Comparison of ENCODE assay signal across 8 cellular contexts in genomic region chr3:193788189-193788946, GRCh38.
A peak's percentile ranks its signal among the peaks of the same experiment; 100 is the strongest.
DNase-seq lines count a peak whose midpoint lies in the region; ATAC-seq, FAIRE-seq and TF ChIP-seq lines count a peak whose summit lies in the region.

No MANE protein-coding gene starts in this region.

- H4K20me1 ChIP-seq in K562 (replicated peaks; ENCODE audit: control insufficient read depth, insufficient read depth, low read length) = no peaks in the 10 kb centered on the region

- FAIRE-seq in K562 (lab: Jason Lieb, UNC) = peak; percentile 89

- H3K79me2 ChIP-seq in K562 (ENCODE audit: control insufficient read depth, insufficient read depth, low read length) = no peaks in the 10 kb centered on the region

- peak; percentile 59 for TF ChIP-seq EP300 in K562 (IDR thresholded peaks at IDR 0.05; ENCODE audit: low read length)

- H3K27me3 ChIP-seq in K562 (ENCODE audit: control insufficient read depth in 2 of 2, insufficient read depth in 2 of 2, low read length in 2 of 2) = no peaks in the 10 kb centered on the region

- no peak overlapping the region for H3K4me2 ChIP-seq in K562 (ENCODE audit: insufficient read depth, low read length)

- ATAC-seq in GM18498 (IDR thresholded peaks at IDR 0.05; ENCODE audit: unreplicated experiment) (peak; percentile 78), HG03135 (IDR thresholded peaks at IDR 0.05; ENCODE audit: unreplicated experiment) (peak; percentile 62), K562 (peak; percentile 99), GM21528 (IDR thresholded peaks at IDR 0.05; ENCODE audit: low FRiP score, unreplicated experiment) (no peak)

- no peaks in the 10 kb centered on the region for H3K9me3 ChIP-seq in K562 (replicated peaks; ENCODE audit: control insufficient read depth, insufficient read depth, low read depth, low read length)

- TF ChIP-seq RAD21 in K562 (CRISPR knock-in tag; conservative IDR thresholded peaks at IDR 0.05 in 1 of 2, IDR thresholded peaks at IDR 0.05 in 1 of 2) = peak; percentile 95 to 96

- no peaks in the 10 kb centered on the region for H3K9me1 ChIP-seq in K562 (ENCODE audit: control insufficient read depth, insufficient read depth, low read length)

- H3K9ac ChIP-seq in K562 (ENCODE audit: insufficient read depth in 1 of 2, low read depth in 2 of 2, low read length in 2 of 2) = peak overlapping the region; percentile 34 to 59; a peak in 2 of 4 replicates

- H2AFZ ChIP-seq in K562 (ENCODE audit: low read depth, low read length) = peak overlapping the region; percentile 71

- TF ChIP-seq CTCF in AG10803 (conservative IDR thresholded peaks at IDR 0.05; ENCODE audit: low read length) = peak; percentile 87
- TF ChIP-seq CTCF in K562 (IDR thresholded peaks at IDR 0.05 in 2 of 3, conservative IDR thresholded peaks at IDR 0.05 in 1 of 3; ENCODE audit: insufficient read depth in 2 of 3, low read depth in 1 of 3, low read length in 3 of 3) = peak; percentile 86 to 95 (median 93)

- no TSS peak for BruUV-seq in K562 (replicated peaks; lab: Mats Ljungman, UMichigan)

- intact Hi-C loops in K562 (cut with micrococcal nuclease) = loop anchor here (2.0 to 10.0 kb wide), 7 partner anchors 48 to 526 kb away; partner anchors contain the start of gene HES1

- H3K27ac ChIP-seq in K562 (ENCODE audit: extremely low read depth, low read depth, low read length) = no peak overlapping the region

- no peak overlapping the region for H3K4me3 ChIP-seq in AG10803 (ENCODE audit: low read length)
- no peak overlapping the region for H3K4me3 ChIP-seq in K562

- in situ Hi-C loops in K562 (cut with MboI) = loop anchor here (5.0 kb wide), 2 partner anchors 349 to 529 kb away; partner anchors contain the start of gene HES1

- H3K4me1 ChIP-seq in K562 (replicated peaks in 1 of 2; ENCODE audit: control insufficient read depth in 2 of 2, insufficient read depth in 2 of 2, low read length in 2 of 2) = peaks cover 10 to 13% of the 10 kb centered on the region in 2 experiments; a peak in 3 of 5 replicates

- no peaks in the 10 kb centered on the region for H3K36me3 ChIP-seq in K562 (ENCODE audit: control insufficient read depth, insufficient read depth, low read length)

- TF ChIP-seq POLR2A in K562 (conservative IDR thresholded peaks at IDR 0.05) = no peak

- peak; percentile 55 for DNase-seq in AG10803 (ENCODE audit: low read depth)
- DNase-seq in NCI-H69 (lab: John Stamatoyannopoulos, UW) = peak; percentile 84
- DNase-seq in K562 (ENCODE audit: extremely low read depth in 1 of 4, low spot score in 3 of 4) = peak; percentile 83 to 89 (median 85)
- peak; percentile 64 for DNase-seq in iris pigment epithelial cell (ENCODE audit: low read depth)
- DNase-seq in stimulated activated CD8-positive, alpha-beta memory T cell treated with anti-CD3 and anti-CD28 coated beads, Interleukin-4, amount 100 ng/mL, for 48 hours = peak; percentile 39

- WGBS in K562 (ENCODE audit: insufficient coverage, low coverage, missing lambda C conversion rate) = 25% methylated on average over 15 of the region's 15 CpGs

- POLR2A ChIA-PET in K562 (lab: Yijun Ruan, JAX) = interaction anchor here (0.7 to 1.2 kb wide), 5 partner anchors 28 to 351 kb away, joined by 3 to 4 read pairs (median 3); no protein-coding TSS in a partner anchor

- CTCF ChIA-PET in K562 (lab: Yijun Ruan, JAX; ENCODE audit: low intra/inter-chr PET ratio) = interaction anchor here (0.7 to 1.7 kb wide), 5 partner anchors 114 to 616 kb away, joined by 3 to 13 read pairs (median 4); partner anchors contain the start of gene HES1

TF ChIP-seq in K562, 482 proteins besides CTCF, POLR2A, EP300 and RAD21 (continues in another document):
- peak; percentile 71; the same call in 1 of the 2 replicates for TF ChIP-seq CTBP1 (IDR thresholded peaks at IDR 0.05; ENCODE audit: borderline replicate concordance)
- TF ChIP-seq SP1 (CRISPR knock-in tag; IDR thresholded peaks at IDR 0.05) = no peak
- no peak for TF ChIP-seq ZNF311 (CRISPR knock-in tag; IDR thresholded peaks at IDR 0.05)
- TF ChIP-seq ARID1B (IDR thresholded peaks at IDR 0.05) = 0 out of 2 replicates have a peak, but pooled peaks have one; percentile 15
- TF ChIP-seq CEBPG (CRISPR knock-in tag; IDR thresholded peaks at IDR 0.05) = no peak
- no peak for TF ChIP-seq CEBPG (tag; conservative IDR thresholded peaks at IDR 0.05 in 1 of 2, IDR thresholded peaks at IDR 0.05 in 1 of 2)
- TF ChIP-seq ZNF780A (CRISPR knock-in tag; IDR thresholded peaks at IDR 0.05) = no peak
- TF ChIP-seq, protein P1, sequence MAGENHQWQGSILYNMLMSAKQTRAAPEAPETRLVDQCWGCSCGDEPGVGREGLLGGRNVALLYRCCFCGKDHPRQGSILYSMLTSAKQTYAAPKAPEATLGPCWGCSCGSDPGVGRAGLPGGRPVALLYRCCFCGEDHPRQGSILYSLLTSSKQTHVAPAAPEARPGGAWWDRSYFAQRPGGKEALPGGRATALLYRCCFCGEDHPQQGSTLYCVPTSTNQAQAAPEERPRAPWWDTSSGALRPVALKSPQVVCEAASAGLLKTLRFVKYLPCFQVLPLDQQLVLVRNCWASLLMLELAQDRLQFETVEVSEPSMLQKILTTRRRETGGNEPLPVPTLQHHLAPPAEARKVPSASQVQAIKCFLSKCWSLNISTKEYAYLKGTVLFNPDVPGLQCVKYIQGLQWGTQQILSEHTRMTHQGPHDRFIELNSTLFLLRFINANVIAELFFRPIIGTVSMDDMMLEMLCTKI (IDR thresholded peaks at IDR 0.05; ENCODE audit: partially characterized antibody) = no peak
- TF ChIP-seq, protein P2, sequence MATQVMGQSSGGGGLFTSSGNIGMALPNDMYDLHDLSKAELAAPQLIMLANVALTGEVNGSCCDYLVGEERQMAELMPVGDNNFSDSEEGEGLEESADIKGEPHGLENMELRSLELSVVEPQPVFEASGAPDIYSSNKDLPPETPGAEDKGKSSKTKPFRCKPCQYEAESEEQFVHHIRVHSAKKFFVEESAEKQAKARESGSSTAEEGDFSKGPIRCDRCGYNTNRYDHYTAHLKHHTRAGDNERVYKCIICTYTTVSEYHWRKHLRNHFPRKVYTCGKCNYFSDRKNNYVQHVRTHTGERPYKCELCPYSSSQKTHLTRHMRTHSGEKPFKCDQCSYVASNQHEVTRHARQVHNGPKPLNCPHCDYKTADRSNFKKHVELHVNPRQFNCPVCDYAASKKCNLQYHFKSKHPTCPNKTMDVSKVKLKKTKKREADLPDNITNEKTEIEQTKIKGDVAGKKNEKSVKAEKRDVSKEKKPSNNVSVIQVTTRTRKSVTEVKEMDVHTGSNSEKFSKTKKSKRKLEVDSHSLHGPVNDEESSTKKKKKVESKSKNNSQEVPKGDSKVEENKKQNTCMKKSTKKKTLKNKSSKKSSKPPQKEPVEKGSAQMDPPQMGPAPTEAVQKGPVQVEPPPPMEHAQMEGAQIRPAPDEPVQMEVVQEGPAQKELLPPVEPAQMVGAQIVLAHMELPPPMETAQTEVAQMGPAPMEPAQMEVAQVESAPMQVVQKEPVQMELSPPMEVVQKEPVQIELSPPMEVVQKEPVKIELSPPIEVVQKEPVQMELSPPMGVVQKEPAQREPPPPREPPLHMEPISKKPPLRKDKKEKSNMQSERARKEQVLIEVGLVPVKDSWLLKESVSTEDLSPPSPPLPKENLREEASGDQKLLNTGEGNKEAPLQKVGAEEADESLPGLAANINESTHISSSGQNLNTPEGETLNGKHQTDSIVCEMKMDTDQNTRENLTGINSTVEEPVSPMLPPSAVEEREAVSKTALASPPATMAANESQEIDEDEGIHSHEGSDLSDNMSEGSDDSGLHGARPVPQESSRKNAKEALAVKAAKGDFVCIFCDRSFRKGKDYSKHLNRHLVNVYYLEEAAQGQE (CRISPR knock-in tag; IDR thresholded peaks at IDR 0.05; ENCODE audit: low read depth) = no peak
- peak; percentile 57; the same call in 1 of the 2 replicates for TF ChIP-seq ARID2 (IDR thresholded peaks at IDR 0.05)
- no peak for TF ChIP-seq RBM14 (IDR thresholded peaks at IDR 0.05; ENCODE audit: borderline replicate concordance, insufficient read depth, low read depth, low read length)
- peak; percentile 46; the same call in 1 of the 2 replicates for TF ChIP-seq TFAP4 (CRISPR knock-in tag; IDR thresholded peaks at IDR 0.05; ENCODE audit: borderline replicate concordance)
- TF ChIP-seq ZNF239 (CRISPR knock-in tag; IDR thresholded peaks at IDR 0.05) = peak; percentile 32; the same call in 1 of the 2 replicates
- TF ChIP-seq NR2F6 (CRISPR knock-in tag; IDR thresholded peaks at IDR 0.05) = no peak
- TF ChIP-seq, protein P3, sequence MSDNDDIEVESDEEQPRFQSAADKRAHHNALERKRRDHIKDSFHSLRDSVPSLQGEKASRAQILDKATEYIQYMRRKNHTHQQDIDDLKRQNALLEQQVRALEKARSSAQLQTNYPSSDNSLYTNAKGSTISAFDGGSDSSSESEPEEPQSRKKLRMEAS (CRISPR knock-in tag; IDR thresholded peaks at IDR 0.05) = no peak
- TF ChIP-seq, protein P4, sequence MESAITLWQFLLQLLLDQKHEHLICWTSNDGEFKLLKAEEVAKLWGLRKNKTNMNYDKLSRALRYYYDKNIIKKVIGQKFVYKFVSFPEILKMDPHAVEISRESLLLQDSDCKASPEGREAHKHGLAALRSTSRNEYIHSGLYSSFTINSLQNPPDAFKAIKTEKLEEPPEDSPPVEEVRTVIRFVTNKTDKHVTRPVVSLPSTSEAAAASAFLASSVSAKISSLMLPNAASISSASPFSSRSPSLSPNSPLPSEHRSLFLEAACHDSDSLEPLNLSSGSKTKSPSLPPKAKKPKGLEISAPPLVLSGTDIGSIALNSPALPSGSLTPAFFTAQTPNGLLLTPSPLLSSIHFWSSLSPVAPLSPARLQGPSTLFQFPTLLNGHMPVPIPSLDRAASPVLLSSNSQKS (CRISPR knock-in tag; IDR thresholded peaks at IDR 0.05) = no peak
- peak; percentile 63; the same call in 1 of the 2 replicates for TF ChIP-seq L3MBTL2 (IDR thresholded peaks at IDR 0.05)
- TF ChIP-seq TOE1 (IDR thresholded peaks at IDR 0.05; ENCODE audit: borderline replicate concordance) = peak; percentile 59; the same call in 1 of the 2 replicates
- no peak for TF ChIP-seq TOE1 (CRISPR knock-in tag; IDR thresholded peaks at IDR 0.05; ENCODE audit: borderline replicate concordance, low read depth)
